Comparison of ENCODE assay signal across 1 cellular context in genomic region chr17:42612013-42612412, GRCh38.
TF ChIP-seq lines count a peak whose summit lies in the region.

No MANE protein-coding gene starts in this region.

TF ChIP-seq in GM12878, 131 proteins besides CTCF, POLR2A, EP300 and RAD21:
- TF ChIP-seq CBFB (IDR thresholded peaks at IDR 0.05; ENCODE audit: low read depth) (no peak), CHD4 (IDR thresholded peaks at IDR 0.05) (no peak), NBN (IDR thresholded peaks at IDR 0.05) (no peak), MTA2 (IDR thresholded peaks at IDR 0.05; ENCODE audit: low read depth) (no peak), PAX5 (IDR thresholded peaks at IDR 0.05; ENCODE audit: borderline replicate concordance, low read depth, low read length) (no peak), POU2F2 (IDR thresholded peaks at IDR 0.05; ENCODE audit: borderline replicate concordance, low read depth, low read length) (no peak), NFXL1 (IDR thresholded peaks at IDR 0.05; ENCODE audit: borderline replicate concordance) (no peak)
